Comparison of ENCODE assay signal across 13 cellular contexts in genomic region chr20:23397961-23398360, GRCh38. TPM values are rescaled to one million over a fixed set of nuclear protein-coding genes. Genes with fewer than 3 reads are reported as not detected.
DNase-seq lines count a peak whose midpoint lies in the region; ATAC-seq and TF ChIP-seq lines count a peak whose summit lies in the region.
"Had no signal": no experiment of that assay in that cellular context is flagged by ENCODE, and none has a peak within 500 bp of the region (broad histone marks: within the 10 kb centered on the region; RNA-seq: fewer than 3 reads in every experiment).

No MANE protein-coding gene starts in this region.

- H3K4me1 ChIP-seq in right cardiac atrium (ENCODE audit: control insufficient read depth, insufficient read depth, low read length) = peaks cover 3% of the 10 kb centered on the region

- 57% methylated on average over 2 of the region's 2 CpGs for WGBS in right cardiac atrium

- H3K4me1 Mint-ChIP-seq in HFFc6 (ENCODE audit: low read depth) = peaks cover 41% of the 10 kb centered on the region
- H3K4me1 Mint-ChIP-seq in activated naive CD8-positive, alpha-beta T cell treated with anti-CD3 and anti-CD28 coated beads, Interleukin-2, amount 50 U/mL, for 24 hours = peaks cover 46% of the 10 kb centered on the region

- peak overlapping the region; percentile 39 for H3K27ac ChIP-seq in right cardiac atrium (ENCODE audit: low read length)
- H3K27ac ChIP-seq: SK-N-MC had no signal

- H3K9me3 Mint-ChIP-seq in HFFc6 = no peaks in the 10 kb centered on the region
- no peaks in the 10 kb centered on the region for H3K9me3 Mint-ChIP-seq in activated naive CD8-positive, alpha-beta T cell treated with anti-CD3 and anti-CD28 coated beads, Interleukin-2, amount 50 U/mL, for 24 hours
- H3K9me3 Mint-ChIP-seq: type B pancreatic cell had no signal

- no peaks in the 10 kb centered on the region for H3K27me3 ChIP-seq in right cardiac atrium (ENCODE audit: control insufficient read depth, insufficient read depth)

- peak overlapping the region; percentile 43 for H3K4me3 Mint-ChIP-seq in HFFc6
- peak overlapping the region; percentile 43 for H3K4me3 Mint-ChIP-seq in activated naive CD8-positive, alpha-beta T cell treated with anti-CD3 and anti-CD28 coated beads, Interleukin-2, amount 50 U/mL, for 24 hours
- H3K4me3 Mint-ChIP-seq: type B pancreatic cell had no signal

- no peak overlapping the region for H3K4me3 ChIP-seq in right cardiac atrium (ENCODE audit: low read length)
- H3K4me3 ChIP-seq: SK-N-MC had no signal

- peak overlapping the region; percentile 87 for H3K27ac Mint-ChIP-seq in HFFc6
- peak overlapping the region; percentile 67 for H3K27ac Mint-ChIP-seq in activated naive CD8-positive, alpha-beta T cell treated with anti-CD3 and anti-CD28 coated beads, Interleukin-2, amount 50 U/mL, for 24 hours
- H3K27ac Mint-ChIP-seq: type B pancreatic cell had no signal

- H3K27me3 Mint-ChIP-seq in HFFc6 (ENCODE audit: insufficient read depth) = no peaks in the 10 kb centered on the region; the same call in 1 of the 2 replicates
- H3K27me3 Mint-ChIP-seq in activated naive CD8-positive, alpha-beta T cell treated with anti-CD3 and anti-CD28 coated beads, Interleukin-2, amount 50 U/mL, for 24 hours = no peaks in the 10 kb centered on the region
- H3K27me3 Mint-ChIP-seq: type B pancreatic cell had no signal

- intact Hi-C loops in right cardiac atrium (cut with DNase I) = no loop called here

- ATAC-seq in activated naive CD8-positive, alpha-beta T cell treated with anti-CD3 and anti-CD28 coated beads, Interleukin-2, amount 50 U/mL, for 24 hours = peak; percentile 30
- ATAC-seq in right cardiac atrium (peak; percentile 51 to 89), omental fat pad (ENCODE audit: low FRiP score) (no peak)

- TF ChIP-seq CTCF in HFFc6 (IDR thresholded peaks at IDR 0.05) (no peak), omental fat pad (IDR thresholded peaks at IDR 0.05) (no peak)

- H3K36me3 Mint-ChIP-seq in HFFc6 (ENCODE audit: low read depth) = peaks cover 26% of the 10 kb centered on the region
- peaks cover 38% of the 10 kb centered on the region for H3K36me3 Mint-ChIP-seq in activated naive CD8-positive, alpha-beta T cell treated with anti-CD3 and anti-CD28 coated beads, Interleukin-2, amount 50 U/mL, for 24 hours (ENCODE audit: low read depth)

- no peaks in the 10 kb centered on the region for H3K9me3 ChIP-seq in right cardiac atrium (ENCODE audit: control insufficient read depth, low read length)

- DNase-seq in AG08395 (ENCODE audit: low spot score) (peak; percentile 49), HFFc6 (peak; percentile 47), right cardiac atrium (no peak), KG1 (lab: John Stamatoyannopoulos, UW) (no peak), NCI-H526 (lab: John Stamatoyannopoulos, UW) (no peak), omental fat pad (ENCODE audit: low spot score) (no peak), HuH-7 (ENCODE audit: low spot score) (no peak)
- DNase-seq in activated naive CD8-positive, alpha-beta T cell treated with anti-CD3 and anti-CD28 coated beads, Interleukin-2, amount 50 U/mL, for 24 hours = no peak
- DNase-seq: activated T-cell treated with anti-CD3 and anti-CD28 coated beads, Interleukin-2, amount 50 U/mL, for 48 hours; NCI-H1930; stimulated activated CD4-positive, alpha-beta T cell treated with anti-CD3 and anti-CD28 coated beads, Interleukin-1b, Interleukin-23, amount 100 ng/mL, for 48 hours had no signal

RNA-seq across cellular contexts. Expression of gene NAPB, which starts 23.3 kb away (rescaled TPM):
- total RNA-seq in HFFc6 (2021; fragmentation: NEBNext Ultra II Directional; extraction: Animal tissue kit (Norgen Biotek cat#: 25700)) = 1 to 10 TPM; 4.1 to 5.9 (median 5.0) TPM
- total RNA-seq in right cardiac atrium = 1 to 10 TPM; 6.7 to 8.7 (median 7.8) TPM
- polyA plus RNA-seq in right cardiac atrium = 4.3 TPM
- 10 to 100 TPM in 3 of 4 donors, 1 to 10 TPM in 1; 7.0 to 14.8 (median 13.1) TPM for total RNA-seq in omental fat pad

RNA-seq across cellular contexts. Expression of gene GZF1, which starts 36.0 kb away (rescaled TPM):
- total RNA-seq in HFFc6 (2021; fragmentation: NEBNext Ultra II Directional; extraction: Animal tissue kit (Norgen Biotek cat#: 25700)) = 10 to 100 TPM; 10.5 to 15.9 (median 13.6) TPM
- total RNA-seq in right cardiac atrium (10 to 100 TPM; 19.1 to 24.8 (median 21.1) TPM), omental fat pad (10 to 100 TPM; 12.7 to 29.0 (median 18.8) TPM)
- polyA plus RNA-seq in right cardiac atrium = 10.4 TPM

RNA-seq across cellular contexts. Expression of gene CSTL1, which starts 41.5 kb away (rescaled TPM):
- total RNA-seq in HFFc6 (2021; fragmentation: NEBNext Ultra II Directional; extraction: Animal tissue kit (Norgen Biotek cat#: 25700)) = not detected
- not detected for total RNA-seq in right cardiac atrium
- polyA plus RNA-seq in right cardiac atrium = not detected
- total RNA-seq in omental fat pad = not detected

RNA-seq across cellular contexts. Expression of gene NXT1, which starts 47.4 kb away (rescaled TPM):
- total RNA-seq in HFFc6 (2021; fragmentation: NEBNext Ultra II Directional; extraction: Animal tissue kit (Norgen Biotek cat#: 25700)) = 10 to 100 TPM; 14.6 to 19.1 (median 15.9) TPM
- total RNA-seq in right cardiac atrium = 10 to 100 TPM in 1 of 4 donors, 1 to 10 TPM in 3; 7.4 to 16.9 (median 8.7) TPM
- 9.7 TPM for polyA plus RNA-seq in right cardiac atrium
- 10 to 100 TPM; 17.5 to 95.0 (median 33.3) TPM for total RNA-seq in omental fat pad

RNA-seq across cellular contexts. Expression of gene CST11, which starts 54.7 kb away (rescaled TPM):
- total RNA-seq in HFFc6 (2021; fragmentation: NEBNext Ultra II Directional; extraction: Animal tissue kit (Norgen Biotek cat#: 25700)) = not detected
- not detected for total RNA-seq in right cardiac atrium
- not detected for polyA plus RNA-seq in right cardiac atrium
- not detected for total RNA-seq in omental fat pad

Comparison
In these comparisons a context has a peak if more than half of its experiments do, and no peak if none do; other contexts are left out.
1. DNase-seq: peak in AG08395 (single experiment) and HFFc6 (single experiment); none in activated naive CD8-positive, alpha-beta T cell treated with anti-CD3 and anti-CD28 coated beads, Interleukin-2, amount 50 U/mL, for 24 hours (single experiment), right cardiac atrium (0 of 3), KG1 (single experiment), NCI-H526 (0 of 2), omental fat pad (single experiment) and HuH-7 (single experiment).